ENCODE assay signal across 1 cellular context in the genomic region with DNA sequence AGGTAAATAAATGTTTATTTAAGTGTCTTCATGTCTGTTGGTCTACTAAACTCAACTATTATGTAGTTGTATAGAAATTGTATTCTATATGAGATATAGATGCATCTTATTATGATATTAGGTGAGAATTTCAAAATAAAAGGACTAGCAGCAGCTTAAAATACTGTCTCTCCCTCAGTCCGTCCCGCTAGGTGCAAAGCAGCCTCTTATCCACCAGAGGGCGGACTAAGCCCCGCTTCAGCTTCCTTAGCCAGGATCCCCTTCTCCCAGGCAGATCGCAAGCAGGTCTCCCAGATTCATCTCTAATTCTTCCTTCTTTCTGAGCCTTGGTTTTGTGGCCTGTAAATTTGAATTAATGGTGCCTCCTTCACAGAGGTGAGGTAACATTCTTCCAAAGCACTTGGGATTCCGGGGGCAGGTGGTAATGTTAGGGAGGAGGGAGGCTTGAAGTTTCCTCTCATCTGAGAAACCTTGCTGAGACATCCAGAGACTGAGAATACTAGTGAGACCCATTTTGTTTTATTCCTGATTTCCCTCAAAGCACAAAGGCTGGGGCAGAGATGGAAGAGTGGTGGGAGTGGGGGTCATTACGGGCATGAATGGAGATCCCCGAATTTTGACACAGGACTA.
TF ChIP-seq lines count a peak whose summit lies in the region.

No MANE protein-coding gene starts in this region.

TF ChIP-seq in GM23338, 12 proteins besides CTCF, POLR2A, EP300 and RAD21 (continued from another document):
- TF ChIP-seq, protein P1, sequence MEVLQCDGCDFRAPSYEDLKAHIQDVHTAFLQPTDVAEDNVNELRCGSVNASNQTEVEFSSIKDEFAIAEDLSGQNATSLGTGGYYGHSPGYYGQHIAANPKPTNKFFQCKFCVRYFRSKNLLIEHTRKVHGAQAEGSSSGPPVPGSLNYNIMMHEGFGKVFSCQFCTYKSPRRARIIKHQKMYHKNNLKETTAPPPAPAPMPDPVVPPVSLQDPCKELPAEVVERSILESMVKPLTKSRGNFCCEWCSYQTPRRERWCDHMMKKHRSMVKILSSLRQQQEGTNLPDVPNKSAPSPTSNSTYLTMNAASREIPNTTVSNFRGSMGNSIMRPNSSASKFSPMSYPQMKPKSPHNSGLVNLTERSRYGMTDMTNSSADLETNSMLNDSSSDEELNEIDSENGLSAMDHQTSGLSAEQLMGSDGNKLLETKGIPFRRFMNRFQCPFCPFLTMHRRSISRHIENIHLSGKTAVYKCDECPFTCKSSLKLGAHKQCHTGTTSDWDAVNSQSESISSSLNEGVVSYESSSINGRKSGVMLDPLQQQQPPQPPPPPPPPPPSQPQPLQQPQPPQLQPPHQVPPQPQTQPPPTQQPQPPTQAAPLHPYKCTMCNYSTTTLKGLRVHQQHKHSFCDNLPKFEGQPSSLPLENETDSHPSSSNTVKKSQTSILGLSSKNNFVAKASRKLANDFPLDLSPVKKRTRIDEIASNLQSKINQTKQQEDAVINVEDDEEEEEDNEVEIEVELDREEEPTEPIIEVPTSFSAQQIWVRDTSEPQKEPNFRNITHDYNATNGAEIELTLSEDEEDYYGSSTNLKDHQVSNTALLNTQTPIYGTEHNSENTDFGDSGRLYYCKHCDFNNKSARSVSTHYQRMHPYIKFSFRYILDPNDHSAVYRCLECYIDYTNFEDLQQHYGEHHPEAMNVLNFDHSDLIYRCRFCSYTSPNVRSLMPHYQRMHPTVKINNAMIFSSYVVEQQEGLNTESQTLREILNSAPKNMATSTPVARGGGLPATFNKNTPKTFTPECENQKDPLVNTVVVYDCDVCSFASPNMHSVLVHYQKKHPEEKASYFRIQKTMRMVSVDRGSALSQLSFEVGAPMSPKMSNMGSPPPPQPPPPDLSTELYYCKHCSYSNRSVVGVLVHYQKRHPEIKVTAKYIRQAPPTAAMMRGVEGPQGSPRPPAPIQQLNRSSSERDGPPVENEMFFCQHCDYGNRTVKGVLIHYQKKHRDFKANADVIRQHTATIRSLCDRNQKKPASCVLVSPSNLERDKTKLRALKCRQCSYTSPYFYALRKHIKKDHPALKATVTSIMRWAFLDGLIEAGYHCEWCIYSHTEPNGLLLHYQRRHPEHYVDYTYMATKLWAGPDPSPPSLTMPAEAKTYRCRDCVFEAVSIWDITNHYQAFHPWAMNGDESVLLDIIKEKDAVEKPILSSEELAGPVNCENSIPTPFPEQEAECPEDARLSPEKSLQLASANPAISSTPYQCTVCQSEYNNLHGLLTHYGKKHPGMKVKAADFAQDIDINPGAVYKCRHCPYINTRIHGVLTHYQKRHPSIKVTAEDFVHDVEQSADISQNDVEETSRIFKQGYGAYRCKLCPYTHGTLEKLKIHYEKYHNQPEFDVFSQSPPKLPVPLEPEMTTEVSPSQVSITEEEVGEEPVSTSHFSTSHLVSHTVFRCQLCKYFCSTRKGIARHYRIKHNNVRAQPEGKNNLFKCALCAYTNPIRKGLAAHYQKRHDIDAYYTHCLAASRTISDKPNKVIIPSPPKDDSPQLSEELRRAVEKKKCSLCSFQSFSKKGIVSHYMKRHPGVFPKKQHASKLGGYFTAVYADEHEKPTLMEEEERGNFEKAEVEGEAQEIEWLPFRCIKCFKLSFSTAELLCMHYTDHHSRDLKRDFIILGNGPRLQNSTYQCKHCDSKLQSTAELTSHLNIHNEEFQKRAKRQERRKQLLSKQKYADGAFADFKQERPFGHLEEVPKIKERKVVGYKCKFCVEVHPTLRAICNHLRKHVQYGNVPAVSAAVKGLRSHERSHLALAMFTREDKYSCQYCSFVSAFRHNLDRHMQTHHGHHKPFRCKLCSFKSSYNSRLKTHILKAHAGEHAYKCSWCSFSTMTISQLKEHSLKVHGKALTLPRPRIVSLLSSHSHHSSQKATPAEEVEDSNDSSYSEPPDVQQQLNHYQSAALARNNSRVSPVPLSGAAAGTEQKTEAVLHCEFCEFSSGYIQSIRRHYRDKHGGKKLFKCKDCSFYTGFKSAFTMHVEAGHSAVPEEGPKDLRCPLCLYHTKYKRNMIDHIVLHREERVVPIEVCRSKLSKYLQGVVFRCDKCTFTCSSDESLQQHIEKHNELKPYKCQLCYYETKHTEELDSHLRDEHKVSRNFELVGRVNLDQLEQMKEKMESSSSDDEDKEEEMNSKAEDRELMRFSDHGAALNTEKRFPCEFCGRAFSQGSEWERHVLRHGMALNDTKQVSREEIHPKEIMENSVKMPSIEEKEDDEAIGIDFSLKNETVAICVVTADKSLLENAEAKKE (CRISPR knock-in tag; IDR thresholded peaks at IDR 0.05), result no peak
- TF ChIP-seq EZH2 (IDR thresholded peaks at IDR 0.05; ENCODE audit: low read depth, unreplicated experiment) (no peak), EZH2phosphoT487 (IDR thresholded peaks at IDR 0.05; ENCODE audit: unreplicated experiment) (no peak)
- TF ChIP-seq, protein P2, sequence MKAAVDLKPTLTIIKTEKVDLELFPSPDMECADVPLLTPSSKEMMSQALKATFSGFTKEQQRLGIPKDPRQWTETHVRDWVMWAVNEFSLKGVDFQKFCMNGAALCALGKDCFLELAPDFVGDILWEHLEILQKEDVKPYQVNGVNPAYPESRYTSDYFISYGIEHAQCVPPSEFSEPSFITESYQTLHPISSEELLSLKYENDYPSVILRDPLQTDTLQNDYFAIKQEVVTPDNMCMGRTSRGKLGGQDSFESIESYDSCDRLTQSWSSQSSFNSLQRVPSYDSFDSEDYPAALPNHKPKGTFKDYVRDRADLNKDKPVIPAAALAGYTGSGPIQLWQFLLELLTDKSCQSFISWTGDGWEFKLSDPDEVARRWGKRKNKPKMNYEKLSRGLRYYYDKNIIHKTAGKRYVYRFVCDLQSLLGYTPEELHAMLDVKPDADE (IDR thresholded peaks at IDR 0.05), result no peak
- TF ChIP-seq, protein P3, sequence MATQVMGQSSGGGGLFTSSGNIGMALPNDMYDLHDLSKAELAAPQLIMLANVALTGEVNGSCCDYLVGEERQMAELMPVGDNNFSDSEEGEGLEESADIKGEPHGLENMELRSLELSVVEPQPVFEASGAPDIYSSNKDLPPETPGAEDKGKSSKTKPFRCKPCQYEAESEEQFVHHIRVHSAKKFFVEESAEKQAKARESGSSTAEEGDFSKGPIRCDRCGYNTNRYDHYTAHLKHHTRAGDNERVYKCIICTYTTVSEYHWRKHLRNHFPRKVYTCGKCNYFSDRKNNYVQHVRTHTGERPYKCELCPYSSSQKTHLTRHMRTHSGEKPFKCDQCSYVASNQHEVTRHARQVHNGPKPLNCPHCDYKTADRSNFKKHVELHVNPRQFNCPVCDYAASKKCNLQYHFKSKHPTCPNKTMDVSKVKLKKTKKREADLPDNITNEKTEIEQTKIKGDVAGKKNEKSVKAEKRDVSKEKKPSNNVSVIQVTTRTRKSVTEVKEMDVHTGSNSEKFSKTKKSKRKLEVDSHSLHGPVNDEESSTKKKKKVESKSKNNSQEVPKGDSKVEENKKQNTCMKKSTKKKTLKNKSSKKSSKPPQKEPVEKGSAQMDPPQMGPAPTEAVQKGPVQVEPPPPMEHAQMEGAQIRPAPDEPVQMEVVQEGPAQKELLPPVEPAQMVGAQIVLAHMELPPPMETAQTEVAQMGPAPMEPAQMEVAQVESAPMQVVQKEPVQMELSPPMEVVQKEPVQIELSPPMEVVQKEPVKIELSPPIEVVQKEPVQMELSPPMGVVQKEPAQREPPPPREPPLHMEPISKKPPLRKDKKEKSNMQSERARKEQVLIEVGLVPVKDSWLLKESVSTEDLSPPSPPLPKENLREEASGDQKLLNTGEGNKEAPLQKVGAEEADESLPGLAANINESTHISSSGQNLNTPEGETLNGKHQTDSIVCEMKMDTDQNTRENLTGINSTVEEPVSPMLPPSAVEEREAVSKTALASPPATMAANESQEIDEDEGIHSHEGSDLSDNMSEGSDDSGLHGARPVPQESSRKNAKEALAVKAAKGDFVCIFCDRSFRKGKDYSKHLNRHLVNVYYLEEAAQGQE (IDR thresholded peaks at IDR 0.05; ENCODE audit: unreplicated experiment), result no peak
